Comparison of ENCODE assay signal across 1 cellular context in genomic region chr3:149593416-149594160, GRCh38.
TF ChIP-seq lines count a peak whose summit lies in the region.

No MANE protein-coding gene starts in this region.

TF ChIP-seq in GM23338, 12 proteins besides CTCF, POLR2A, EP300 and RAD21 (continued from another document):
- TF ChIP-seq REST (IDR thresholded peaks at IDR 0.05; ENCODE audit: unreplicated experiment) = no peak
- TF ChIP-seq ZNF331 (CRISPR knock-in tag; IDR thresholded peaks at IDR 0.05; ENCODE audit: low read depth) = no peak
